In genomic region chr4:147160908-147161513, GRCh38 we compare ENCODE assay signal across 8 cellular contexts.
DNase-seq lines count a peak whose midpoint lies in the region; ATAC-seq and TF ChIP-seq lines count a peak whose summit lies in the region.

No MANE protein-coding gene starts in this region.

- H3K4me1 ChIP-seq in MM.1S (ENCODE audit: low read length) (no peaks in the 10 kb centered on the region), thoracic aorta (ENCODE audit: control insufficient read depth in 1 of 2, low read depth in 2 of 2) (peaks cover 0 to 10% of the 10 kb centered on the region in 2 donors)

- peak; percentile 91 for ATAC-seq in GM18505 (IDR thresholded peaks at IDR 0.05; ENCODE audit: unreplicated experiment)
- peak; percentile 88 for ATAC-seq in HG02642 (IDR thresholded peaks at IDR 0.05; ENCODE audit: poor library complexity, unreplicated experiment)
- peak; percentile 72 for ATAC-seq in thoracic aorta (ENCODE audit: insufficient number of reproducible peaks, low FRiP score, low read depth)

- H3K9me3 ChIP-seq in MM.1S (replicated peaks; ENCODE audit: insufficient read depth, low read length), result no peaks in the 10 kb centered on the region
- no peaks in the 10 kb centered on the region for H3K9me3 ChIP-seq in thoracic aorta

- H3K36me3 ChIP-seq in MM.1S (replicated peaks; ENCODE audit: insufficient read depth, low read length) (no peaks in the 10 kb centered on the region), thoracic aorta (no peaks in the 10 kb centered on the region)

- no peak overlapping the region for H3K27ac ChIP-seq in MM.1S (ENCODE audit: low read length)
- no peak overlapping the region for H3K27ac ChIP-seq in thoracic aorta

- no peaks in the 10 kb centered on the region for H3F3A ChIP-seq in MM.1S (ENCODE audit: insufficient read depth, low read length)

- peak; percentile 75 for TF ChIP-seq CTCF in MM.1S (IDR thresholded peaks at IDR 0.05; ENCODE audit: low read length)
- peak; percentile 83 for TF ChIP-seq CTCF in thoracic aorta (IDR thresholded peaks at IDR 0.05)

- H3K4me3 ChIP-seq in MM.1S (ENCODE audit: low read length) (no peak overlapping the region), thoracic aorta (no peak overlapping the region)

- no peaks in the 10 kb centered on the region for H3K27me3 ChIP-seq in MM.1S (replicated peaks; ENCODE audit: insufficient read depth, low read length)
- no peaks in the 10 kb centered on the region for H3K27me3 ChIP-seq in thoracic aorta (replicated peaks; ENCODE audit: insufficient read depth)

- no peak overlapping the region for H2AFZ ChIP-seq in MM.1S (ENCODE audit: low read length)

- H3K79me2 ChIP-seq in MM.1S (ENCODE audit: low read length), result no peaks in the 10 kb centered on the region

- H4K20me1 ChIP-seq in MM.1S (ENCODE audit: insufficient read depth, low read length), result no peaks in the 10 kb centered on the region

- H3K9ac ChIP-seq in MM.1S (ENCODE audit: low read length), result no peak overlapping the region

- TF ChIP-seq POLR2A in GM18505 (IDR thresholded peaks at IDR 0.05; ENCODE audit: borderline replicate concordance, extremely low read depth, insufficient read depth, insufficient read length), result no peak

- H3K9me2 ChIP-seq in MM.1S (replicated peaks; ENCODE audit: insufficient read depth, low read length), result no peaks in the 10 kb centered on the region

- no peak overlapping the region for H3K4me2 ChIP-seq in MM.1S (ENCODE audit: low read depth, low read length)

- DNase-seq in CD1c-positive myeloid dendritic cell (ENCODE audit: extremely low spot score) (peak; percentile 16), MM.1S (peak; percentile 47), astrocyte of the hippocampus (ENCODE audit: low read depth, low spot score) (peak; percentile 74), iPS-NIHi11 (ENCODE audit: low spot score) (peak; percentile 66), thoracic aorta (ENCODE audit: low spot score) (no peak), occipital lobe (lab: John Stamatoyannopoulos, UW) (no peak)

Comparison
In these comparisons a context has a peak if more than half of its experiments do, and no peak if none do; other contexts are left out.
1. DNase-seq: peak in CD1c-positive myeloid dendritic cell (single experiment), MM.1S (single experiment), astrocyte of the hippocampus (single experiment) and iPS-NIHi11 (single experiment); none in thoracic aorta (single experiment) and occipital lobe (single experiment).
2. Peak in every context shown above with its lines, with median percentiles within 50 percentile points of each other: ATAC-seq.